In genomic region chr2:177334940-177335543, GRCh38 we compare ENCODE assay signal across 1 cellular context.
A peak's percentile ranks its signal among the peaks of the same experiment; 100 is the strongest.
TF ChIP-seq lines count a peak whose summit lies in the region.

No MANE protein-coding gene starts in this region.

TF ChIP-seq in K562, 482 proteins besides CTCF, POLR2A, EP300 and RAD21 (continued from another document):
- TF ChIP-seq CSDE1 (IDR thresholded peaks at IDR 0.05) (0 out of 4 replicates have a peak, but pooled peaks of 1 of the 2 experiments have one; percentile 23), PML (IDR thresholded peaks at IDR 0.05; ENCODE audit: low read length) (no peak), ZNF395 (CRISPR knock-in tag; IDR thresholded peaks at IDR 0.05) (no peak), RBM39 (optimal IDR thresholded peaks at IDR 0.05; ENCODE audit: low read depth, low read length) (no peak), CC2D1A (IDR thresholded peaks at IDR 0.05) (peak; percentile 82; the same call in 1 of the 2 replicates), TAF9B (IDR thresholded peaks at IDR 0.05; ENCODE audit: partially characterized antibody) (no peak), MBD2 (IDR thresholded peaks at IDR 0.05; ENCODE audit: borderline replicate concordance, low read depth) (no peak), ZBTB17 (CRISPR knock-in tag; IDR thresholded peaks at IDR 0.05) (0 out of 2 replicates have a peak, but pooled peaks have one; percentile 17), CHD2 (IDR thresholded peaks at IDR 0.05; ENCODE audit: low read depth, low read length) (no peak), POLR3G (IDR thresholded peaks at IDR 0.05; ENCODE audit: extremely low read depth, insufficient read length, insufficient replicate concordance) (no peak), ATF7 (IDR thresholded peaks at IDR 0.05) (no peak), HOXB6 (CRISPR knock-in tag; IDR thresholded peaks at IDR 0.05; ENCODE audit: borderline replicate concordance) (no peak), ZNF311 (CRISPR knock-in tag; IDR thresholded peaks at IDR 0.05) (no peak), ZHX1 (conservative IDR thresholded peaks at IDR 0.05; ENCODE audit: low read length) (no peak), NFATC3 (IDR thresholded peaks at IDR 0.05) (no peak), ZNF263 (CRISPR knock-in tag; IDR thresholded peaks at IDR 0.05; ENCODE audit: borderline replicate concordance) (no peak), HNRNPLL (IDR thresholded peaks at IDR 0.05; ENCODE audit: low read depth, low read length, poor library complexity, severe bottlenecking) (no peak)
- TF ChIP-seq, protein P1, sequence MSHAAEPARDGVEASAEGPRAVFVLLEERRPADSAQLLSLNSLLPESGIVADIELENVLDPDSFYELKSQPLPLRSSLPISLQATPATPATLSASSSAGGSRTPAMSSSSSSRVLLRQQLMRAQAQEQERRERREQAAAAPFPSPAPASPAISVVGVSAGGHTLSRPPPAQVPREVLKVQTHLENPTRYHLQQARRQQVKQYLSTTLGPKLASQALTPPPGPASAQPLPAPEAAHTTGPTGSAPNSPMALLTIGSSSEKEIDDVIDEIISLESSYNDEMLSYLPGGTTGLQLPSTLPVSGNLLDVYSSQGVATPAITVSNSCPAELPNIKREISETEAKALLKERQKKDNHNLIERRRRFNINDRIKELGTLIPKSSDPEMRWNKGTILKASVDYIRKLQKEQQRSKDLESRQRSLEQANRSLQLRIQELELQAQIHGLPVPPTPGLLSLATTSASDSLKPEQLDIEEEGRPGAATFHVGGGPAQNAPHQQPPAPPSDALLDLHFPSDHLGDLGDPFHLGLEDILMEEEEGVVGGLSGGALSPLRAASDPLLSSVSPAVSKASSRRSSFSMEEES (CRISPR knock-in tag; IDR thresholded peaks at IDR 0.05) = no peak
- TF ChIP-seq, protein P2, sequence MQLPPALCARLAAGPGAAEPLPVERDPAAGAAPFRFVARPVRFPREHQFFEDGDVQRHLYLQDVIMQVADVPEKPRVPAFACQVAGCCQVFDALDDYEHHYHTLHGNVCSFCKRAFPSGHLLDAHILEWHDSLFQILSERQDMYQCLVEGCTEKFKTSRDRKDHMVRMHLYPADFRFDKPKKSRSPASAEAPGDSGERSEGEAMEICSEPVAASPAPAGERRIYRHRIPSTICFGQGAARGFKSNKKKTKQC (CRISPR knock-in tag; IDR thresholded peaks at IDR 0.05) = no peak
